Comparison of ENCODE assay signal across 19 cellular contexts in genomic region chr2:205270689-205271088, GRCh38.
A peak's percentile ranks its signal among the peaks of the same experiment; 100 is the strongest.
DNase-seq lines count a peak whose midpoint lies in the region; ATAC-seq and TF ChIP-seq lines count a peak whose summit lies in the region.
"Had no signal": no experiment of that assay in that cellular context is flagged by ENCODE, and none has a peak within 500 bp of the region (broad histone marks: within the 10 kb centered on the region; RNA-seq: fewer than 3 reads in every experiment).

No MANE protein-coding gene starts in this region.

- TF ChIP-seq CTCF in progenitor cell of endocrine pancreas (IDR thresholded peaks at IDR 0.05; ENCODE audit: unreplicated experiment) = no peak

- ATAC-seq in GM18502 (IDR thresholded peaks at IDR 0.05; ENCODE audit: poor library complexity, unreplicated experiment) (no peak), GM21619 (IDR thresholded peaks at IDR 0.05; ENCODE audit: unreplicated experiment) (no peak)

- no peaks in the 10 kb centered on the region for H3K36me3 Mint-ChIP-seq in progenitor cell of endocrine pancreas (ENCODE audit: insufficient read depth)
- H3K36me3 Mint-ChIP-seq: activated naive CD4-positive, alpha-beta T cell treated with anti-CD3 and anti-CD28 coated beads, Interleukin-2, amount 50 U/mL, for 24 hours had no signal

- H3K27me3 Mint-ChIP-seq in progenitor cell of endocrine pancreas = peaks cover 3% of the 10 kb centered on the region
- H3K27me3 Mint-ChIP-seq: activated naive CD4-positive, alpha-beta T cell treated with anti-CD3 and anti-CD28 coated beads, Interleukin-2, amount 50 U/mL, for 24 hours; stimulated activated naive CD8-positive, alpha-beta T cell treated with anti-CD3 and anti-CD28 coated beads, Interleukin-15, Interleukin-2, amounts not matched to agents 100 ng/mL and 50 ng/mL, for 24 hours had no signal

- no peak overlapping the region for H3K4me3 Mint-ChIP-seq in progenitor cell of endocrine pancreas (ENCODE audit: low read depth)
- H3K4me3 Mint-ChIP-seq: activated naive CD4-positive, alpha-beta T cell treated with anti-CD3 and anti-CD28 coated beads, Interleukin-2, amount 50 U/mL, for 24 hours; stimulated activated naive CD8-positive, alpha-beta T cell treated with anti-CD3 and anti-CD28 coated beads, Interleukin-15, Interleukin-2, amounts not matched to agents 100 ng/mL and 50 ng/mL, for 24 hours had no signal

- peaks cover 27% of the 10 kb centered on the region for H3K4me1 Mint-ChIP-seq in progenitor cell of endocrine pancreas (ENCODE audit: low read depth)
- H3K4me1 Mint-ChIP-seq: activated naive CD4-positive, alpha-beta T cell treated with anti-CD3 and anti-CD28 coated beads, Interleukin-2, amount 50 U/mL, for 24 hours had no signal

- peak; percentile 12 for DNase-seq in NCI-H146 (lab: John Stamatoyannopoulos, UW)
- no peak for DNase-seq in NCI-H146 treated with DMSO at 0.1 percent for 48 hours (lab: John Stamatoyannopoulos, UW; ENCODE audit: unreplicated experiment)
- DNase-seq in NCI-H2227 (lab: John Stamatoyannopoulos, UW; ENCODE audit: unreplicated experiment) = peak; percentile 75
- peak; percentile 89 for DNase-seq in dermis blood vessel endothelial cell
- DNase-seq in progenitor cell of endocrine pancreas (ENCODE audit: low spot score, unreplicated experiment) = no peak
- no peak for DNase-seq in NCI-H446 treated with DMSO at 0.1 percent for 48 hours (lab: John Stamatoyannopoulos, UW)
- DNase-seq: 8988T; activated T-cell treated with anti-CD3 and anti-CD28 coated beads, Interleukin-2, amount 50 U/mL, for 48 hours; AML-193; Caco-2; effector memory CD4-positive, alpha-beta T cell; NCI-H1436; stimulated activated CD4-positive, alpha-beta T cell treated with anti-CD3 and anti-CD28 coated beads, Interleukin-2, amount 100 ng/mL, for 48 hours; SW 1271; transverse colon had no signal

- H3K9me3 Mint-ChIP-seq in progenitor cell of endocrine pancreas (ENCODE audit: low read depth) = no peaks in the 10 kb centered on the region
- H3K9me3 Mint-ChIP-seq: activated naive CD4-positive, alpha-beta T cell treated with anti-CD3 and anti-CD28 coated beads, Interleukin-2, amount 50 U/mL, for 24 hours; stimulated activated naive CD8-positive, alpha-beta T cell treated with anti-CD3 and anti-CD28 coated beads, Interleukin-15, Interleukin-2, amounts not matched to agents 100 ng/mL and 50 ng/mL, for 24 hours had no signal

- peak overlapping the region; percentile 12 for H3K27ac Mint-ChIP-seq in progenitor cell of endocrine pancreas
- H3K27ac Mint-ChIP-seq: activated naive CD4-positive, alpha-beta T cell treated with anti-CD3 and anti-CD28 coated beads, Interleukin-2, amount 50 U/mL, for 24 hours; stimulated activated naive CD8-positive, alpha-beta T cell treated with anti-CD3 and anti-CD28 coated beads, Interleukin-15, Interleukin-2, amounts not matched to agents 100 ng/mL and 50 ng/mL, for 24 hours had no signal

Comparison
In these comparisons a context has a peak if more than half of its experiments do, and no peak if none do; other contexts are left out.
1. DNase-seq: peak in NCI-H146 (single experiment), NCI-H2227 (single experiment) and dermis blood vessel endothelial cell (single experiment); none in NCI-H146 treated with DMSO at 0.1 percent for 48 hours (single experiment), progenitor cell of endocrine pancreas (single experiment) and NCI-H446 treated with DMSO at 0.1 percent for 48 hours (single experiment).